ENCODE assay signal across 1 cellular context in the genomic region with DNA sequence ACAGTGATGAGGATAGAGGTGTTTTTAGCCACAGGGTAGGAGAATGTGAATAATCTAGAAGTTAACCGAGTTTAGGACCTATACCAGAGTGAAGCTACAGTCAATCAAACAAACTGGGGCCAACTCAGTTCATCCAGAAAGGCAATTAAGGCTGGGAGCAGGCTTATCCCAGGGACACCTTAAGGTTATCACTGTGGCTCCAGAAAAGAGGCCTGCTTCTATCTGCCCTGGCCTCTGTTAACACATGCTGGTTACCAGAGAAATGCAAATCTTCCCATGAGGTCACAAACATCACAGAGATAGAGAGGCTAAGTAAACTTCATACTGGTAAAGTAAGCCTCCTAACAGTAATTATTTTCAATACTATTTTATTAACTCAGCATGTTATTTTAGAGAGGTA.
TF ChIP-seq lines count a peak whose summit lies in the region.

No MANE protein-coding gene starts in this region.

TF ChIP-seq in liver, 16 proteins besides CTCF, POLR2A, EP300 and RAD21 (continued from another document):
- TF ChIP-seq REST (IDR thresholded peaks at IDR 0.05), result no peak
